14 cellular contexts compared by ENCODE assay signal in the genomic region with DNA sequence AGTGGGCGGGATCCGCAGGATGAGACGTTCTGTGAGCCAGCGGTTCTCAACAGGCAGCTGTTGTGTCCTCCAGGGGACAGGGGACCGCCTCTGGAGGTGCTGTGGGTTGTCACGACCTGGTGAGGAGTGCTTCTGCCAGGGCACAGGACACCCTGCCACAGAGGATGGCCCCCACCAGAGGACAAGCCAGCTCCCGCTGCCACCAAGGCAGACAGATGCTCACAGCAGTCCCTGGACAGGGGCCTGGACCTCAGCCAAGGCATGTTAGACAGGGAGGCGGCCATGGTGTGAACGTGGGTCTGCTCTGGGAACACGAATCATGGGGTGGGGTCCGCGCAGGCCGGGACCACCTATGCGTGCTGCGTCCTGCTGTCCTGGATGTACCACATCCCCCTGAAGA. TPM values are rescaled to one million over a fixed set of nuclear protein-coding genes. Genes with fewer than 3 reads are reported as not detected.
DNase-seq lines count a peak whose midpoint lies in the region; ATAC-seq lines count a peak whose summit lies in the region.
"Had no signal": no experiment of that assay in that cellular context is flagged by ENCODE, and none has a peak within 500 bp of the region (broad histone marks: within the 10 kb centered on the region; RNA-seq: fewer than 3 reads in every experiment).

No MANE protein-coding gene starts in this region.

- H3K9me3 ChIP-seq in iPS-15b (ENCODE audit: control insufficient read depth, insufficient read depth, low read length) (no peaks in the 10 kb centered on the region), MG63 (no peaks in the 10 kb centered on the region)
- H3K9me3 ChIP-seq: colonic mucosa, thyroid gland had no signal

- H3K36me3 ChIP-seq in iPS-15b (ENCODE audit: control insufficient read depth, insufficient read depth, low read length), result no peaks in the 10 kb centered on the region
- no peaks in the 10 kb centered on the region for H3K36me3 ChIP-seq in MG63
- H3K36me3 ChIP-seq: colonic mucosa had no signal

- H3K27me3 ChIP-seq in iPS-15b (ENCODE audit: control insufficient read depth, insufficient read depth, low read length) (peaks cover 12% of the 10 kb centered on the region), MG63 (no peaks in the 10 kb centered on the region)
- H3K27me3 ChIP-seq: colonic mucosa, thyroid gland had no signal

- H3K36me3 Mint-ChIP-seq in stimulated activated memory B cell treated with anti-CD40 and anti-IgM and Interleukin-4, amounts not matched to agents 10 μg/mL and 1 μg/mL and 100 μg/mL, for 72 hours, result peaks cover 9% of the 10 kb centered on the region
- H3K36me3 Mint-ChIP-seq in effector memory CD8-positive, alpha-beta T cell (ENCODE audit: insufficient read depth), result peaks cover 14% of the 10 kb centered on the region

- H3K27ac Mint-ChIP-seq in stimulated activated memory B cell treated with anti-CD40 and anti-IgM and Interleukin-4, amounts not matched to agents 10 μg/mL and 1 μg/mL and 100 μg/mL, for 72 hours, result peak overlapping the region; percentile 88
- H3K27ac Mint-ChIP-seq in effector memory CD8-positive, alpha-beta T cell, result peak overlapping the region in 1 of 2 donors; percentile 23
- H3K27ac Mint-ChIP-seq: progenitor cell of endocrine pancreas had no signal

- H3K4me3 ChIP-seq in iPS-15b (ENCODE audit: low read depth, low read length) (no peak overlapping the region), MG63 (no peak overlapping the region)
- H3K4me3 ChIP-seq: colonic mucosa, thyroid gland had no signal

- peaks cover 75% of the 10 kb centered on the region for H3K4me1 Mint-ChIP-seq in stimulated activated memory B cell treated with anti-CD40 and anti-IgM and Interleukin-4, amounts not matched to agents 10 μg/mL and 1 μg/mL and 100 μg/mL, for 72 hours
- H3K4me1 Mint-ChIP-seq in effector memory CD8-positive, alpha-beta T cell (ENCODE audit: low read depth in 2 of 2), result peaks cover 23 to 27% of the 10 kb centered on the region in 2 donors

- no peak for ATAC-seq in stimulated activated memory B cell treated with anti-CD40 and anti-IgM and Interleukin-4, amounts not matched to agents 10 μg/mL and 1 μg/mL and 100 μg/mL, for 72 hours
- ATAC-seq in effector memory CD8-positive, alpha-beta T cell (replicated peaks), result no peak

- peak; percentile 24 for DNase-seq in NCI-H2227 (lab: John Stamatoyannopoulos, UW; ENCODE audit: unreplicated experiment)
- DNase-seq in NCI-H2227 treated with DMSO at 0.1 percent for 48 hours (lab: John Stamatoyannopoulos, UW), result no peak
- DNase-seq in NCI-H69 (lab: John Stamatoyannopoulos, UW), result peak; percentile 35
- DNase-seq in MG63, result no peak
- DNase-seq in effector memory CD8-positive, alpha-beta T cell, result no peak
- DNase-seq in GF-D8 (lab: John Stamatoyannopoulos, UW), result no peak
- DNase-seq: islet precursor cell had no signal

- peaks cover 2% of the 10 kb centered on the region for H3K4me1 ChIP-seq in iPS-15b (ENCODE audit: control insufficient read depth, insufficient read depth, low read length)

- peak overlapping the region; percentile 24 for H3K9ac ChIP-seq in iPS-15b (ENCODE audit: low read depth, low read length)

- no peaks in the 10 kb centered on the region for H3K27me3 Mint-ChIP-seq in stimulated activated memory B cell treated with anti-CD40 and anti-IgM and Interleukin-4, amounts not matched to agents 10 μg/mL and 1 μg/mL and 100 μg/mL, for 72 hours
- H3K27me3 Mint-ChIP-seq in effector memory CD8-positive, alpha-beta T cell, result no peaks in the 10 kb centered on the region
- H3K27me3 Mint-ChIP-seq: activated CD4-positive, alpha-beta T cell treated with anti-CD3 and anti-CD28 coated beads, Interleukin-2, amount 10 ng/mL, durations not matched to agents 7 days and 5 days had no signal

- H3K9me3 Mint-ChIP-seq in stimulated activated memory B cell treated with anti-CD40 and anti-IgM and Interleukin-4, amounts not matched to agents 10 μg/mL and 1 μg/mL and 100 μg/mL, for 72 hours, result no peaks in the 10 kb centered on the region
- no peaks in the 10 kb centered on the region for H3K9me3 Mint-ChIP-seq in effector memory CD8-positive, alpha-beta T cell
- H3K9me3 Mint-ChIP-seq: activated CD4-positive, alpha-beta T cell treated with anti-CD3 and anti-CD28 coated beads, Interleukin-2, amount 10 ng/mL, durations not matched to agents 7 days and 5 days; activated T-helper 1 cell treated with anti-CD3 and anti-CD28 coated beads, Interleukin-12 subunit alpha, Interleukin-12 subunit beta, Interleukin-2, Interleukin-4 antibody, amounts not matched to agents 30 ng/mL and 10 ng/mL and 1 ng/mL, durations not matched to agents 14 hours and 24 hours and 36 hours had no signal

- peak overlapping the region; percentile 31 for H3K4me3 Mint-ChIP-seq in stimulated activated memory B cell treated with anti-CD40 and anti-IgM and Interleukin-4, amounts not matched to agents 10 μg/mL and 1 μg/mL and 100 μg/mL, for 72 hours
- H3K4me3 Mint-ChIP-seq in effector memory CD8-positive, alpha-beta T cell, result no peak overlapping the region
- H3K4me3 Mint-ChIP-seq: activated CD4-positive, alpha-beta T cell treated with anti-CD3 and anti-CD28 coated beads, Interleukin-2, amount 10 ng/mL, durations not matched to agents 7 days and 5 days had no signal

RNA-seq across cellular contexts. Expression of a gene that starts 11.7 kb away (rescaled TPM):
- total RNA-seq in MG63 (2014; rRNA removed; shearing (Covaris generic); ENCODE audit: low replicate concordance), result 41.8 and 71.8 TPM in 2 replicates

RNA-seq across cellular contexts. Expression of a gene that starts 11.9 kb away (rescaled TPM):
- 14.1 and 34.2 TPM in 2 replicates for total RNA-seq in MG63 (2014; rRNA removed; shearing (Covaris generic); ENCODE audit: low replicate concordance)

RNA-seq across cellular contexts. Expression of a gene that starts 30.4 kb away (rescaled TPM):
- 29.3 and 37.1 TPM in 2 replicates for total RNA-seq in MG63 (2014; rRNA removed; shearing (Covaris generic); ENCODE audit: low replicate concordance)

Comparison
In these comparisons a context has a peak if more than half of its experiments do, and no peak if none do; other contexts are left out.
1. DNase-seq: peak in NCI-H2227 (single experiment) and NCI-H69 (single experiment); none in NCI-H2227 treated with DMSO at 0.1 percent for 48 hours (single experiment), MG63 (single experiment), effector memory CD8-positive, alpha-beta T cell (0 of 3) and GF-D8 (single experiment).